In genomic region chr6:42569102-42570028, GRCh38 we compare ENCODE assay signal across 8 cellular contexts. TPM values are rescaled to one million over a fixed set of nuclear protein-coding genes. Genes with fewer than 3 reads are reported as not detected.
DNase-seq lines count a peak whose midpoint lies in the region; ATAC-seq, FAIRE-seq and TF ChIP-seq lines count a peak whose summit lies in the region.

No MANE protein-coding gene starts in this region.

- peaks cover 19% of the 10 kb centered on the region for H3F3A ChIP-seq in GM23248 (ENCODE audit: insufficient read depth)

- H3K4me2 ChIP-seq in A549: peak overlapping the region; percentile 50; the same call in 2 of the 3 replicates
- peak overlapping the region; percentile 60 for H3K4me2 ChIP-seq in GM23248 (ENCODE audit: unreplicated experiment)

- H3K27ac ChIP-seq in A549 (no peak overlapping the region), GM23248 (peak overlapping the region; percentile 76), dorsolateral prefrontal cortex (peak overlapping the region in 1 of 59 donors; percentile 10)

- no peak overlapping the region for H3K4me3 ChIP-seq in A549
- H3K4me3 ChIP-seq in GM23248: peak overlapping the region; percentile 5; the same call in 1 of the 2 replicates
- peak overlapping the region in 1 of 59 donors; percentile 5 for H3K4me3 ChIP-seq in dorsolateral prefrontal cortex

- intact Hi-C loops in dorsolateral prefrontal cortex (cut with DNase I): loop anchor here (10.0 kb wide), 2 partner anchors 175 to 445 kb away; partner anchors contain the start of genes TBCC (in 2 of the 2), KLHDC3 (in 1 of the 2) and MEA1 (in 1 of the 2)

- no peaks in the 10 kb centered on the region for H3K9me3 ChIP-seq in A549
- no peaks in the 10 kb centered on the region for H3K9me3 ChIP-seq in GM23248 (ENCODE audit: low read depth)

- POLR2A ChIA-PET in A549 (lab: Yijun Ruan, JAX): interaction anchor here (0.5 kb wide), 1 partner anchor 64 kb away, joined by 3 read pairs; no protein-coding TSS in a partner anchor

- H4K20me1 ChIP-seq in GM23248 (ENCODE audit: insufficient read depth): peaks cover 4% of the 10 kb centered on the region; the same call in 1 of the 2 replicates

- no peaks in the 10 kb centered on the region for H3K9me2 ChIP-seq in GM23248 (ENCODE audit: insufficient read depth)

- peak overlapping the region; percentile 25 for H3K9ac ChIP-seq in GM23248

- H3K4me1 ChIP-seq in A549 (peaks cover 21% of the 10 kb centered on the region), GM23248 (ENCODE audit: insufficient read depth) (peaks cover 19% of the 10 kb centered on the region)

- no peaks in the 10 kb centered on the region for H3K27me3 ChIP-seq in GM23248 (replicated peaks; ENCODE audit: insufficient read depth)
- H3K27me3 ChIP-seq in dorsolateral prefrontal cortex: no peaks in the 10 kb centered on the region

- ATAC-seq in A549 (no peak), GM18868 (IDR thresholded peaks at IDR 0.05; ENCODE audit: unreplicated experiment) (no peak), GM21423 (IDR thresholded peaks at IDR 0.05; ENCODE audit: unreplicated experiment) (no peak)

- in situ Hi-C loops in GM23248 (cut with MboI): no loop called here

- TF ChIP-seq CTCF in A549 (IDR thresholded peaks at IDR 0.05) (no peak), dorsolateral prefrontal cortex (IDR thresholded peaks at IDR 0.05 in 54 of 56, conservative IDR thresholded peaks at IDR 0.05 in 2 of 56; ENCODE audit: low read depth in 1 of 56, partially characterized antibody in 56 of 56) (no peak)

- CTCF ChIA-PET in A549 (lab: Yijun Ruan, JAX): no interaction called here

- TF ChIP-seq POLR2A in A549 (IDR thresholded peaks at IDR 0.05; ENCODE audit: low read length): no peak

- no peak overlapping the region for H2AFZ ChIP-seq in GM23248

- TF ChIP-seq EP300 in A549 (IDR thresholded peaks at IDR 0.05): no peak

- H3K79me2 ChIP-seq in GM23248 (ENCODE audit: insufficient read depth): peaks cover 95% of the 10 kb centered on the region

- TF ChIP-seq RAD21 in A549 (conservative IDR thresholded peaks at IDR 0.05 in 1 of 2, IDR thresholded peaks at IDR 0.05 in 1 of 2): no peak

- no peaks in the 10 kb centered on the region for H3K36me3 ChIP-seq in GM23248 (ENCODE audit: low read depth)

- no peak for FAIRE-seq in A549 (lab: Jason Lieb, UNC)

- DNase-seq in A549 (ENCODE audit: low read depth in 1 of 2, low spot score in 1 of 2): peak in 1 of 2 experiments; percentile 39
- DNase-seq in GM23248: peak; percentile 92
- peak; percentile 18 for DNase-seq in T1000 (lab: John Stamatoyannopoulos, UW)
- peak; percentile 67 for DNase-seq in glomerular endothelial cell (ENCODE audit: extremely low read depth, low read depth, low spot score)
- DNase-seq in dorsolateral prefrontal cortex: no peak
- no peak for DNase-seq in stimulated activated CD4-positive, alpha-beta T cell treated with anti-CD3 and anti-CD28 coated beads, Interleukin-4, amount 100 ng/mL, for 24 hours

TF ChIP-seq in A549, 52 proteins besides CTCF, POLR2A, EP300 and RAD21:
- TF ChIP-seq FOSL2 (IDR thresholded peaks at IDR 0.05) (no peak), FOSL2 (CRISPR knock-in tag; IDR thresholded peaks at IDR 0.05) (peak; percentile 43), MAFK (IDR thresholded peaks at IDR 0.05; ENCODE audit: partially characterized antibody) (peak; percentile 12), MYC (IDR thresholded peaks at IDR 0.05; ENCODE audit: borderline replicate concordance, low read length) (no peak), ZFP36 (IDR thresholded peaks at IDR 0.05; ENCODE audit: borderline replicate concordance, partially characterized antibody) (peak; percentile 72), FOXS1 (CRISPR knock-in tag; IDR thresholded peaks at IDR 0.05) (no peak)

RNA-seq across cellular contexts. Expression of gene UBR2, which starts 5.5 kb away (rescaled TPM):
- polyA plus RNA-seq in A549 (2011; rRNA removed) (12.9 and 15.2 TPM in 2 replicates), A549 (2017; fragmentation: RNase III; extraction: RNeasy Plus Mini Kit Qiagen cat#74134 plus additional on column Dnase treatment) (5.1 to 5.5 TPM (median 5.2 TPM) in 3 replicates), GM23248 (2016; fragmentation: Nextera tagmentation; extraction: Ambion mirVana) (8.0 and 8.5 TPM in 2 replicates)
- polyA plus RNA-seq in A549 (2012; cell fraction: cytosol; rRNA removed): 2.0 TPM in 2 replicates
- 3.1 and 5.0 TPM in 2 replicates for polyA plus RNA-seq in A549 (2012; cell fraction: nucleus; rRNA removed)
- 11.7 and 11.8 TPM in 2 replicates for polyA minus RNA-seq in A549 (2011; rRNA and poly(A)+ RNA removed)
- total RNA-seq in GM23248 (2014; rRNA removed; shearing (Covaris generic)): 23.3 and 24.8 TPM in 2 replicates
- total RNA-seq in glomerular endothelial cell (15.8 and 17.4 TPM in 2 replicates), dorsolateral prefrontal cortex (10 to 100 TPM; 29.5 to 56.9 (median 37.2) TPM)

Comparison
In these comparisons a context has a peak if more than half of its experiments do, and no peak if none do; other contexts are left out.
1. DNase-seq: peak in GM23248 (single experiment), T1000 (single experiment) and glomerular endothelial cell (single experiment); none in dorsolateral prefrontal cortex (0 of 10) and stimulated activated CD4-positive, alpha-beta T cell treated with anti-CD3 and anti-CD28 coated beads, Interleukin-4, amount 100 ng/mL, for 24 hours (single experiment).